ENCODE assay signal across 22 cellular contexts in the genomic region with DNA sequence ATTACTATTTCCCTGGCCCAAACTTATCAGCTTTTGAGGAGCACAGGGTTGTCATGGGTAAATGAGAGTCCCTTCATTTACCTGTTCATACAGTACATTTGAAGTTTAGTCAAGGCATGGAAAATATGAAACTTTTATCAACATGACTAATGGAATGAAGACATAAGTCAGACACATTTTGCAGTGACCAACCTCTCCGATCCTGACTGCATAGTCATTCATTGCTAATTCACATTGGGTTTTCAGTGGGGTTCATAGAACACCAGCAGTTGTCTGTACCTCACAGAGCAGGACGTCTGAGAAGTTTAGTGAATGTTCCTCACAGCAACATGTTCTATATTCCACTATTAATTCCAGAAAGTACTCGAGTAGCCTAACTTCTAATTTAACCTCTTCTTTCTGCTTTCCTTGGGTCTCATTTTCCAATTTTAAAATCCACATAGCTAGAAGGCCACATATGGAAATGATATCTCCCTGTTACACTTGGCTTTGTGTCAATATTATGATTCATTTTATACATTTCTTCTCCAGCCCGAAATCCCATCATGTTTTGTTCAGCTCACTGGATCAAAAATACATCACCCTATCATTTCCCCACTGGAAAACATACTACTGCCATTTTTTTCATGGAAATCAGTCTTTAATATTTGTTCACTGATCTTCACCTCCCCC.
DNase-seq lines count a peak whose midpoint lies in the region; ATAC-seq and TF ChIP-seq lines count a peak whose summit lies in the region.
"Had no signal": no experiment of that assay in that cellular context is flagged by ENCODE, and none has a peak within 500 bp of the region (broad histone marks: within the 10 kb centered on the region; RNA-seq: fewer than 3 reads in every experiment).

No MANE protein-coding gene starts in this region.

- peak; percentile 48 for DNase-seq in AG08395 (ENCODE audit: low spot score)
- DNase-seq in HS-27A (ENCODE audit: low read depth): peak; percentile 48
- peak; percentile 39 to 92 for DNase-seq in cardiac fibroblast (ENCODE audit: low read depth in 2 of 2)
- DNase-seq in iris pigment epithelial cell (ENCODE audit: low read depth): peak; percentile 78
- DNase-seq in globus pallidus (ENCODE audit: low spot score): no peak
- no peak for DNase-seq in Right ventricle myocardium inferior (ENCODE audit: missing footprints)
- DNase-seq in inferior parietal cortex (ENCODE audit: extremely low spot score): no peak
- DNase-seq: activated CD4-positive, alpha-beta T cell treated with anti-CD3 and anti-CD28 coated beads, Interleukin-2, amount 50 U/mL, for 4 hours; activated naive CD4-positive, alpha-beta T cell treated with anti-CD3 and anti-CD28 coated beads, Interleukin-2, amount 50 U/mL, for 16 hours; effector memory CD8-positive, alpha-beta T cell; glutamatergic neuron; H9; naive thymus-derived CD4-positive, alpha-beta T cell; NCI-H2029 treated with DMSO at 0.1 percent for 48 hours; Peyer's patch; SW 1271; upper lobe of left lung had no signal

- H3K4me3 ChIP-seq in cardiac fibroblast (replicated peaks in 1 of 2; ENCODE audit: low read depth in 2 of 2, low read length in 2 of 2): no peak overlapping the region
- H3K4me3 ChIP-seq: A549, GM12878, lung, Peyer's patch, upper lobe of left lung had no signal

- ATAC-seq in Right ventricle myocardium inferior: no peak
- no peak for ATAC-seq in GM19467 (IDR thresholded peaks at IDR 0.05; ENCODE audit: unreplicated experiment)
- ATAC-seq: A549; effector memory CD8-positive, alpha-beta T cell; GM12878; naive thymus-derived CD4-positive, alpha-beta T cell; stimulated activated memory B cell treated with anti-CD40 and anti-IgM and Interleukin-4, amounts not matched to agents 10 μg/mL and 1 μg/mL and 100 μg/mL, for 72 hours had no signal

- intact Hi-C loops in Right ventricle myocardium inferior (cut with DNase I): no loop called here

- no peak for TF ChIP-seq CTCF in cardiac fibroblast (IDR thresholded peaks at IDR 0.05; ENCODE audit: low read depth, low read length)

Comparison
In these comparisons a context has a peak if more than half of its experiments do, and no peak if none do; other contexts are left out.
1. DNase-seq: peak in AG08395 (single experiment), HS-27A (single experiment), cardiac fibroblast (2 of 2) and iris pigment epithelial cell (single experiment); none in globus pallidus (single experiment), Right ventricle myocardium inferior (single experiment) and inferior parietal cortex (single experiment).